Comparison of ENCODE assay signal across 9 cellular contexts in genomic region chr11:61187505-61188130, GRCh38. TPM values are rescaled to one million over a fixed set of nuclear protein-coding genes. Genes with fewer than 3 reads are reported as not detected.
DNase-seq lines count a peak whose midpoint lies in the region; ATAC-seq and TF ChIP-seq lines count a peak whose summit lies in the region.
"Had no signal": no experiment of that assay in that cellular context is flagged by ENCODE, and none has a peak within 500 bp of the region (broad histone marks: within the 10 kb centered on the region; RNA-seq: fewer than 3 reads in every experiment).

No MANE protein-coding gene starts in this region.

- WGBS in lung, 2 donors: 42 to 46% methylated on average over 11 of the region's 11 CpGs

- peak; percentile 85 for TF ChIP-seq CTCF in lung (IDR thresholded peaks at IDR 0.05; ENCODE audit: control extremely low read depth, extremely low read depth)

- H3K4me3 ChIP-seq in lung: no peak overlapping the region

- no peaks in the 10 kb centered on the region for H3K27me3 ChIP-seq in lung (ENCODE audit: control insufficient read depth, insufficient read depth)

- H3K4me1 ChIP-seq in lung (ENCODE audit: control insufficient read depth in 2 of 2, insufficient read depth in 2 of 2, low read length in 2 of 2): no peaks in the 10 kb centered on the region

- peak; percentile 53 for DNase-seq in COLO829 (ENCODE audit: low spot score)
- peak; percentile 59 for DNase-seq in HK-2 (ENCODE audit: unreplicated experiment)
- DNase-seq in NCI-H748 (lab: John Stamatoyannopoulos, UW; ENCODE audit: unreplicated experiment): peak; percentile 85
- DNase-seq in activated CD4-positive, alpha-beta T cell treated with anti-CD3 and anti-CD28 coated beads, Interleukin-2, amount 50 U/mL, for 4 hours: peak; percentile 75 to 80
- peak; percentile 64 to 84 for DNase-seq in dermis microvascular lymphatic vessel endothelial cell (ENCODE audit: low read depth in 2 of 2)
- peak; percentile 71 for DNase-seq in lung (ENCODE audit: low spot score)
- peak; percentile 68 for DNase-seq in stimulated activated CD8-positive, alpha-beta memory T cell treated with anti-CD3 and anti-CD28 coated beads, Interleukin-12 subunit alpha, Interleukin-12 subunit beta, amount 100 ng/mL, for 1 hour (ENCODE audit: low read depth)

- ATAC-seq in lung (ENCODE audit: insufficient read depth, low FRiP score) (peak; percentile 58), GM21515 (IDR thresholded peaks at IDR 0.05; ENCODE audit: unreplicated experiment) (no peak)

- no peaks in the 10 kb centered on the region for H3K9me3 ChIP-seq in lung (ENCODE audit: control insufficient read depth in 2 of 2, insufficient read depth in 1 of 2, low read length in 1 of 2)

- H3K27ac ChIP-seq in lung (ENCODE audit: low read depth in 1 of 2, low read length in 1 of 2): no peak overlapping the region

- no peaks in the 10 kb centered on the region for H3K36me3 ChIP-seq in lung (ENCODE audit: control insufficient read depth in 2 of 2, insufficient read depth in 2 of 2, low read length in 2 of 2)

RNA-seq across cellular contexts. Expression of gene PGA3, which starts 15.7 kb away (rescaled TPM):
- total RNA-seq in dermis microvascular lymphatic vessel endothelial cell (not detected in 2 replicates), lung (not detected)
- polyA plus RNA-seq in lung: under 1 TPM; 0.20 to 0.50 TPM
- polyA plus RNA-seq: IgD-negative memory B cell had no signal

RNA-seq across cellular contexts. Expression of gene VPS37C, which starts 26.4 kb away (rescaled TPM):
- 5.1 and 7.5 TPM in 2 replicates for total RNA-seq in dermis microvascular lymphatic vessel endothelial cell
- 10 to 100 TPM; 14.8 to 35.8 TPM for total RNA-seq in lung
- polyA plus RNA-seq in lung: 10 to 100 TPM; 20.7 to 23.9 TPM

RNA-seq across cellular contexts. Expression of gene PGA4, which starts 34.5 kb away (rescaled TPM):
- total RNA-seq in dermis microvascular lymphatic vessel endothelial cell (not detected in 2 replicates), lung (1 to 10 TPM; 1.6 to 1.8 TPM)
- polyA plus RNA-seq in lung: 1 to 10 TPM in 1 of 2 donors, not detected in 1; 1.8 TPM
- polyA plus RNA-seq: IgD-negative memory B cell had no signal

RNA-seq across cellular contexts. Expression of gene PGA5, which starts 53.4 kb away (rescaled TPM):
- total RNA-seq in dermis microvascular lymphatic vessel endothelial cell (not detected in 2 replicates), lung (under 1 TPM in 1 of 2 donors, not detected in 1; 0.55 TPM)
- polyA plus RNA-seq in lung: under 1 TPM; 0.08 to 0.09 TPM
- polyA plus RNA-seq: IgD-negative memory B cell had no signal
